Comparison of ENCODE assay signal across 7 cellular contexts in genomic region chrX:318068-318738, GRCh38. TPM values are rescaled to one million over a fixed set of nuclear protein-coding genes. Genes with fewer than 3 reads are reported as not detected.
DNase-seq lines count a peak whose midpoint lies in the region; ATAC-seq and TF ChIP-seq lines count a peak whose summit lies in the region.

No MANE protein-coding gene starts in this region.

- in situ Hi-C loops in GM18951 (cut with MboI; ENCODE audit: low sequenced_read_pairs, unreplicated experiment) = no loop called here

- TF ChIP-seq CTCF in WI38 (IDR thresholded peaks at IDR 0.05; ENCODE audit: low read depth, low read length) (no peak), lower leg skin (IDR thresholded peaks at IDR 0.05) (no peak)

- intact Hi-C loops in lower leg skin (cut with DNase I; ENCODE audit: low total_unique reads) = no loop called here

- DNase-seq in lower leg skin (ENCODE audit: low spot score in 2 of 2) = peak; percentile 99
- peak; percentile 96 to 98 (median 98) for DNase-seq in stimulated activated CD4-positive, alpha-beta T cell treated with anti-CD3 and anti-CD28 coated beads, TNF-alpha, amount 100 ng/mL, for 24 hours (ENCODE audit: low read depth in 3 of 3)
- no peak for DNase-seq in NCI-H1930 (lab: John Stamatoyannopoulos, UW)

- TF ChIP-seq POLR2A in GM18951 (IDR thresholded peaks at IDR 0.05; ENCODE audit: extremely low read depth, insufficient read depth, insufficient read length) (peak; percentile 73), lower leg skin (IDR thresholded peaks at IDR 0.05) (no peak)

- peak; percentile 68 for ATAC-seq in HG03159 (IDR thresholded peaks at IDR 0.05; ENCODE audit: unreplicated experiment)

- WGBS in lower leg skin, 2 donors = 1% methylated on average over 30 to 43 of the region's 61 CpGs

- H3K4me3 ChIP-seq in WI38 (ENCODE audit: low read depth, low read length) (peak overlapping the region; percentile 76), lower leg skin (ENCODE audit: low read depth, poor library complexity, severe bottlenecking) (peak overlapping the region; percentile 92)

- H3K27ac ChIP-seq in cingulate gyrus (ENCODE audit: low read depth, low read length) = peak overlapping the region; percentile 86

RNA-seq across cellular contexts. Expression of gene GTPBP6, which starts 0.4 kb away (rescaled TPM):
- total RNA-seq in lower leg skin = 10 to 100 TPM; 35.9 to 53.4 (median 48.2) TPM

RNA-seq across cellular contexts. Expression of gene PLCXD1, which starts 37.0 kb away (rescaled TPM):
- total RNA-seq in lower leg skin = 100 to 1,000 TPM in 1 of 4 donors, 10 to 100 TPM in 3; 64.1 to 111 (median 71.9) TPM

Comparison
In these comparisons a context has a peak if more than half of its experiments do, and no peak if none do; other contexts are left out.
1. DNase-seq: peak in lower leg skin (2 of 2) and stimulated activated CD4-positive, alpha-beta T cell treated with anti-CD3 and anti-CD28 coated beads, TNF-alpha, amount 100 ng/mL, for 24 hours (3 of 3); none in NCI-H1930 (0 of 2).